ENCODE assay signal across 8 cellular contexts in genomic region chr10:70404906-70405824, GRCh38. TPM values are rescaled to one million over a fixed set of nuclear protein-coding genes. Genes with fewer than 3 reads are reported as not detected.
DNase-seq lines count a peak whose midpoint lies in the region; ATAC-seq and TF ChIP-seq lines count a peak whose summit lies in the region.

No MANE protein-coding gene starts in this region.

- no peak for TF ChIP-seq EP300 in ovary (IDR thresholded peaks at IDR 0.05)

- H4K20me1 ChIP-seq in HCT116 (ENCODE audit: insufficient read depth) (peaks cover 13% of the 10 kb centered on the region; the same call in 1 of the 2 replicates), PC-9 (ENCODE audit: insufficient read depth) (peaks cover 37% of the 10 kb centered on the region)

- peak overlapping the region; percentile 87 for H3K9ac ChIP-seq in HCT116 (ENCODE audit: low read length)

- no peaks in the 10 kb centered on the region for H3K27me3 ChIP-seq in HCT116 (ENCODE audit: insufficient read depth, low read length)
- no peaks in the 10 kb centered on the region for H3K27me3 ChIP-seq in PC-9 (ENCODE audit: insufficient read depth, low read depth)
- H3K27me3 ChIP-seq in ovary = no peaks in the 10 kb centered on the region

- CTCF ChIA-PET in HCT116 (lab: Charles Lee) (interaction anchor here (1.3 kb wide), 1 partner anchor 27 kb away, joined by 3 read pairs; no protein-coding TSS in a partner anchor), PC-9 (lab: Charles Lee) (interaction anchor here (0.6 to 2.5 kb wide), 7 partner anchors 16 to 184 kb away, joined by 3 to 17 read pairs (median 4); no protein-coding TSS in a partner anchor)

- H3K4me3 ChIP-seq in HCT116 (replicated peaks in 1 of 2; ENCODE audit: low read depth in 1 of 2, low read length in 2 of 2) (peak overlapping the region; percentile 80 to 86), PC-9 (peak overlapping the region; percentile 82), ovary (peak overlapping the region; percentile 100)

- DNase-seq in Daoy (ENCODE audit: low read depth) = peak; percentile 70
- no peak for DNase-seq in HCT116 (ENCODE audit: low read depth, low spot score)
- peak; percentile 78 to 94 for DNase-seq in PC-9
- DNase-seq in amniotic epithelial cell (ENCODE audit: low read depth) = peak; percentile 99
- DNase-seq in cardiac septum (ENCODE audit: low spot score) = peak; percentile 88
- DNase-seq in ovary = peak; percentile 76 to 90 (median 81)
- DNase-seq in activated gamma-delta T cell treated with Interleukin-2 at 50 U/mL for 16 hours = no peak

- H3K27ac ChIP-seq in HCT116 (ENCODE audit: low read depth, low read length) = peak overlapping the region; percentile 84
- H3K27ac ChIP-seq in PC-9 = peak overlapping the region; percentile 70
- peak overlapping the region; percentile 95 to 98 for H3K27ac ChIP-seq in ovary

- ATAC-seq in HCT116 (peak; percentile 71), GM19455 (IDR thresholded peaks at IDR 0.05; ENCODE audit: unreplicated experiment) (no peak)

- TF ChIP-seq POLR2A in HCT116 (IDR thresholded peaks at IDR 0.05; ENCODE audit: borderline replicate concordance, extremely low read depth, insufficient read depth, insufficient read length) = no peak
- TF ChIP-seq POLR2A in ovary (IDR thresholded peaks at IDR 0.05) = peak; percentile 48

- H2AFZ ChIP-seq in HCT116 (ENCODE audit: low read depth, low read length, poor library complexity, severe bottlenecking) = no peak overlapping the region
- H2AFZ ChIP-seq in PC-9 = peak overlapping the region; percentile 84

- H3F3A ChIP-seq in PC-9 (ENCODE audit: insufficient read depth, low read depth) = peaks cover 23% of the 10 kb centered on the region; the same call in 1 of the 2 replicates

- H3K4me1 ChIP-seq in HCT116 (ENCODE audit: control insufficient read depth in 1 of 2, insufficient read depth in 2 of 2, low read length in 2 of 2) (peaks cover 13 to 28% of the 10 kb centered on the region in 2 experiments), PC-9 (replicated peaks; ENCODE audit: insufficient read depth) (peaks cover 24% of the 10 kb centered on the region), ovary (ENCODE audit: insufficient read depth) (peaks cover 7% of the 10 kb centered on the region)

- RAD21 ChIA-PET in HCT116 (lab: Charles Lee; ENCODE audit: low non-redundant PET in 1 of 2, low total read pairs in 2 of 2, uncharacterized antibody in 2 of 2, unreplicated experiment in 2 of 2) = interaction anchor here (0.6 kb wide), 2 partner anchors 11 to 16 kb away, joined by 3 to 5 read pairs; no protein-coding TSS in a partner anchor

- H3K79me2 ChIP-seq in HCT116 (ENCODE audit: insufficient read depth, low read length) = peaks cover 48% of the 10 kb centered on the region
- peaks cover 57% of the 10 kb centered on the region for H3K79me2 ChIP-seq in PC-9 (ENCODE audit: low read depth)

- no peaks in the 10 kb centered on the region for H3K9me3 ChIP-seq in HCT116 (ENCODE audit: control insufficient read depth in 1 of 2, insufficient read depth in 1 of 2, low read depth in 1 of 2, low read length in 2 of 2)
- H3K9me3 ChIP-seq in PC-9 (ENCODE audit: insufficient read depth, low read depth) = no peaks in the 10 kb centered on the region
- H3K9me3 ChIP-seq in ovary = no peaks in the 10 kb centered on the region

- TF ChIP-seq CTCF in HCT116 (IDR thresholded peaks at IDR 0.05 in 2 of 3, conservative IDR thresholded peaks at IDR 0.05 in 1 of 3; ENCODE audit: borderline replicate concordance in 1 of 3, insufficient read depth in 1 of 3, low read depth in 2 of 3, low read length in 2 of 3) (no peak), PC-9 (conservative IDR thresholded peaks at IDR 0.05) (no peak), ovary (IDR thresholded peaks at IDR 0.05) (no peak)

- POLR2A ChIA-PET in HCT116 (lab: Charles Lee) = interaction anchor here (1.8 kb wide), 1 partner anchor 9 kb away, joined by 5 read pairs; no protein-coding TSS in a partner anchor
- POLR2A ChIA-PET in PC-9 (lab: Charles Lee; ENCODE audit: unreplicated experiment) = interaction anchor here (0.5 to 1.0 kb wide), 8 partner anchors 27 to 513 kb away, joined by 3 to 9 read pairs (median 4); partner anchors contain the start of gene TYSND1

- H3K36me3 ChIP-seq in HCT116 (ENCODE audit: control insufficient read depth in 1 of 2, insufficient read depth in 2 of 2, low read length in 2 of 2) (0 out of 4 replicates have a peak, but pooled peaks cover 0 to 2% of the 10 kb centered on the region in 2 experiments), PC-9 (ENCODE audit: low read depth) (peaks cover 17% of the 10 kb centered on the region), ovary (no peaks in the 10 kb centered on the region)

- no peak for TF ChIP-seq RAD21 in HCT116 (IDR thresholded peaks at IDR 0.05; ENCODE audit: low read depth)

- WGBS in ovary, 3 donors = 0 to 1% (median 0%) methylated on average over 22 of the region's 22 CpGs

- TSS peak; percentile 71 for BruUV-seq in HCT116 (replicated peaks; lab: Mats Ljungman, UMichigan)
- BruUV-seq in PC-9 (replicated peaks; lab: Mats Ljungman, UMichigan) = TSS peak; percentile 56

- H3K9me2 ChIP-seq in HCT116 (ENCODE audit: insufficient read depth) (no peaks in the 10 kb centered on the region), PC-9 (ENCODE audit: insufficient read depth) (no peaks in the 10 kb centered on the region)

- H3K4me2 ChIP-seq in HCT116 (ENCODE audit: low read length) = peak overlapping the region; percentile 94
- H3K4me2 ChIP-seq in PC-9 = peak overlapping the region; percentile 90

- intact Hi-C loops in HCT116 (cut with micrococcal nuclease) = no loop called here
- intact Hi-C loops in PC-9 (cut with micrococcal nuclease; ENCODE audit: unreplicated experiment) = no loop called here
- intact Hi-C loops in cardiac septum (cut with DNase I) = no loop called here
- intact Hi-C loops in ovary (cut with DNase I) = loop anchor here in 1 of 4 donors (2.0 kb wide), 1 partner anchor 22 kb away; the partner anchor contains the start of gene LRRC20

TF ChIP-seq in HCT116, 20 proteins besides CTCF, POLR2A, EP300 and RAD21:
- TF ChIP-seq ATF3 (IDR thresholded peaks at IDR 0.05) = no peak
- TF ChIP-seq CEBPB (IDR thresholded peaks at IDR 0.05; ENCODE audit: low read depth) = peak; percentile 74

RNA-seq across cellular contexts. Expression of gene EIF4EBP2, which starts 1.2 kb away (rescaled TPM):
- 18.5 and 19.2 TPM in 2 replicates for total RNA-seq in Daoy (2014; rRNA removed; shearing (Covaris generic))
- 36.7 TPM for total RNA-seq in HCT116 (2021; ENCODE audit: unreplicated experiment)
- 7.4 and 10.1 TPM in 2 replicates for polyA plus RNA-seq in HCT116 (2012)
- 57.4 and 80.3 TPM in 2 replicates for total RNA-seq in PC-9 (2021)
- 69.8 TPM for total RNA-seq in cardiac septum
- total RNA-seq in ovary = 10 to 100 TPM; 46.3 to 99.2 (median 72.5) TPM
- polyA plus RNA-seq in ovary = 10 to 100 TPM; 37.7 to 97.6 TPM

RNA-seq across cellular contexts. Expression of gene LRRC20, which starts 22.7 kb away (rescaled TPM):
- total RNA-seq in Daoy (2014; rRNA removed; shearing (Covaris generic)) = 2.8 and 7.1 TPM in 2 replicates
- total RNA-seq in HCT116 (2021; ENCODE audit: unreplicated experiment) (19.5 TPM), PC-9 (2021) (40.2 and 41.5 TPM in 2 replicates), cardiac septum (46.3 TPM), ovary (1 to 10 TPM; 2.1 to 9.4 (median 4.0) TPM)
- 20.5 and 21.4 TPM in 2 replicates for polyA plus RNA-seq in HCT116 (2012)
- polyA plus RNA-seq in ovary = 1 to 10 TPM; 4.9 to 6.2 TPM

RNA-seq across cellular contexts. Expression of gene NODAL, which starts 36.3 kb away (rescaled TPM):
- not detected in 2 replicates for total RNA-seq in Daoy (2014; rRNA removed; shearing (Covaris generic))
- total RNA-seq in HCT116 (2021; ENCODE audit: unreplicated experiment) (0.30 TPM), PC-9 (2021) (not detected in 2 replicates), cardiac septum (0.38 TPM), ovary (not detected)
- 0.07 TPM in 1 of 2 replicates, not detected in the other for polyA plus RNA-seq in HCT116 (2012)
- polyA plus RNA-seq in ovary = under 1 TPM in 1 of 2 donors, not detected in 1; 0.04 TPM

Comparison
In these comparisons a context has a peak if more than half of its experiments do, and no peak if none do; other contexts are left out.
1. DNase-seq: peak in Daoy (single experiment), PC-9 (2 of 2), amniotic epithelial cell (single experiment), cardiac septum (single experiment) and ovary (5 of 5); none in HCT116 (single experiment) and activated gamma-delta T cell treated with Interleukin-2 at 50 U/mL for 16 hours (single experiment).
2. Peak in every context shown above with its lines, with median percentiles within 50 percentile points of each other: H3K27ac ChIP-seq and H3K4me3 ChIP-seq.